ENCODE assay signal across 29 cellular contexts in the genomic region with DNA sequence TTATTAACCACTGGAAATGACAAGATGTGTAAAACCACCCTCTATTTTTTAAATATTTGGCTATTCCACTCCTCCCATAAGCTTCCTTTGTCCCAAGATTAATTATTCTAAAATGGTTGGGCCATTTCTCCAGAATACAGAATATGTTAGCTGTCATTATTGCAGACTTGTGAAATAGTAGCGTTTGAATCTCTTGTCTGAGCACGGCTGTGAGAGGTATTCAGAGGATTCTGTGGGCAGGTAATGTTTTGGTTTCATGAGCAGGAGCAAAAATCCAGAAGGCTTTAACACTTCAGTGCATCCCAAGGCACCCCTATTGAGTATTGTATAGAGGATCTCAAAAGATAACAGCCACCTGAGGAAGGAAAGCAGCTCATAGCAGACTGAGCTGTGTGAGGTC.
"Had no signal": no experiment of that assay in that cellular context is flagged by ENCODE, and none has a peak within 500 bp of the region (broad histone marks: within the 10 kb centered on the region; RNA-seq: fewer than 3 reads in every experiment).

No MANE protein-coding gene starts in this region.

- H3K9me3 ChIP-seq: ascending aorta, colonic mucosa had no signal

- H3K36me3 ChIP-seq: ascending aorta, breast epithelium, cardiac muscle cell, colonic mucosa, esophagus muscularis mucosa had no signal

- H3K4me3 ChIP-seq: ascending aorta, breast epithelium, cardiac muscle cell, colonic mucosa, esophagus muscularis mucosa had no signal

- ATAC-seq: activated CD4-positive, alpha-beta T cell treated with anti-CD3 and anti-CD28 coated beads for 36 hours; activated CD8-positive, alpha-beta memory T cell treated with anti-CD3 and anti-CD28 coated beads, Interleukin-2, amount 10 ng/mL, durations not matched to agents 7 days and 5 days; activated CD8-positive, alpha-beta T cell treated with anti-CD3 and anti-CD28 coated beads, Interleukin-2, amount 10 ng/mL, durations not matched to agents 7 days and 5 days; activated naive CD4-positive, alpha-beta T cell treated with anti-CD3 and anti-CD28 coated beads, Interleukin-2, amount 50 U/mL, for 72 hours; activated T-cell treated with anti-CD3 and anti-CD28 coated beads, Interleukin-2, amount 50 U/mL, for 72 hours; T-helper 17 cell had no signal

- H3K27ac Mint-ChIP-seq: activated CD4-positive, alpha-beta memory T cell treated with anti-CD3 and anti-CD28 coated beads for 36 hours; activated CD4-positive, alpha-beta T cell treated with anti-CD3 and anti-CD28 coated beads for 36 hours; activated CD4-positive, alpha-beta T cell treated with anti-CD3 and anti-CD28 coated beads, Interleukin-2, amount 10 ng/mL, durations not matched to agents 24 days and 14 days; activated CD8-positive, alpha-beta memory T cell treated with anti-CD3 and anti-CD28 coated beads, Interleukin-2, amount 10 ng/mL, durations not matched to agents 7 days and 5 days; activated CD8-positive, alpha-beta T cell treated with anti-CD3 and anti-CD28 coated beads, Interleukin-2, amount 10 ng/mL, durations not matched to agents 7 days and 5 days; activated naive CD4-positive, alpha-beta T cell treated with anti-CD3 and anti-CD28 coated beads, Interleukin-2, amount 10 ng/mL, durations not matched to agents 7 days and 5 days; activated naive CD4-positive, alpha-beta T cell treated with anti-CD3 and anti-CD28 coated beads, Interleukin-2, amount 50 U/mL, for 72 hours; activated naive CD8-positive, alpha-beta T cell treated with anti-CD3 and anti-CD28 coated beads, Interleukin-2, amount 10 ng/mL, durations not matched to agents 7 days and 5 days; activated T-cell treated with anti-CD3 and anti-CD28 coated beads, Interleukin-2, amount 50 U/mL, for 24 hours; activated T-cell treated with anti-CD3 and anti-CD28 coated beads, Interleukin-2, amount 50 U/mL, for 72 hours; brain; T-helper 17 cell had no signal

- H3K36me3 Mint-ChIP-seq: activated CD4-positive, alpha-beta memory T cell treated with anti-CD3 and anti-CD28 coated beads for 36 hours; activated CD8-positive, alpha-beta memory T cell treated with anti-CD3 and anti-CD28 coated beads, Interleukin-2, amount 10 ng/mL, durations not matched to agents 7 days and 5 days; activated naive CD4-positive, alpha-beta T cell treated with anti-CD3 and anti-CD28 coated beads, Interleukin-2, amount 10 ng/mL, durations not matched to agents 7 days and 5 days; activated naive CD4-positive, alpha-beta T cell treated with anti-CD3 and anti-CD28 coated beads, Interleukin-2, amount 50 U/mL, for 72 hours; activated naive CD8-positive, alpha-beta T cell treated with anti-CD3 and anti-CD28 coated beads, Interleukin-2, amount 10 ng/mL, durations not matched to agents 7 days and 5 days; brain had no signal

- DNase-seq: activated CD4-positive, alpha-beta memory T cell treated with anti-CD3 and anti-CD28 coated beads for 36 hours; activated CD4-positive, alpha-beta T cell treated with anti-CD3 and anti-CD28 coated beads for 36 hours; activated CD4-positive, alpha-beta T cell treated with anti-CD3 and anti-CD28 coated beads, Interleukin-2, amount 10 ng/mL, durations not matched to agents 24 days and 14 days; activated CD4-positive, CD25-positive, alpha-beta regulatory T cell; activated CD4-positive, CD25-positive, alpha-beta regulatory T cell treated with anti-CD3 and anti-CD28 coated beads, Interleukin-2, amount 50 U/mL, for 72 hours; activated CD8-positive, alpha-beta memory T cell treated with anti-CD3 and anti-CD28 coated beads, Interleukin-2, amount 10 ng/mL, durations not matched to agents 7 days and 5 days; activated CD8-positive, alpha-beta memory T cell treated with anti-CD3 and anti-CD28 coated beads, Interleukin-2, amount 50 U/mL, for 4 hours; activated CD8-positive, alpha-beta T cell treated with anti-CD3 and anti-CD28 coated beads, Interleukin-2, amount 10 ng/mL, durations not matched to agents 7 days and 5 days; activated gamma-delta T cell; activated naive CD4-positive, alpha-beta T cell; activated naive CD4-positive, alpha-beta T cell treated with anti-CD3 and anti-CD28 coated beads, Interleukin-2, amount 10 ng/mL, durations not matched to agents 7 days and 5 days; activated naive CD8-positive, alpha-beta T cell treated with anti-CD3 and anti-CD28 coated beads, Interleukin-2, amount 10 ng/mL, durations not matched to agents 7 days and 5 days; activated T-cell treated with anti-CD3 and anti-CD28 coated beads, Interleukin-2, amount 50 U/mL, for 24 hours; activated T-cell treated with anti-CD3 and anti-CD28 coated beads, Interleukin-2, amount 50 U/mL, for 72 hours; central memory CD4-positive, alpha-beta T cell; cerebellar nuclear complex; colonic mucosa; effector memory CD4-positive, alpha-beta T cell; erythroblast; foreskin melanocyte; glutamatergic neuron; T-helper 1 cell; T-helper 17 cell had no signal

- H3K4me1 Mint-ChIP-seq: activated CD4-positive, alpha-beta T cell treated with anti-CD3 and anti-CD28 coated beads for 36 hours; activated CD4-positive, alpha-beta T cell treated with anti-CD3 and anti-CD28 coated beads, Interleukin-2, amount 10 ng/mL, durations not matched to agents 24 days and 14 days; activated CD8-positive, alpha-beta memory T cell treated with anti-CD3 and anti-CD28 coated beads, Interleukin-2, amount 10 ng/mL, durations not matched to agents 7 days and 5 days; activated naive CD4-positive, alpha-beta T cell treated with anti-CD3 and anti-CD28 coated beads, Interleukin-2, amount 10 ng/mL, durations not matched to agents 7 days and 5 days; activated naive CD8-positive, alpha-beta T cell treated with anti-CD3 and anti-CD28 coated beads, Interleukin-2, amount 10 ng/mL, durations not matched to agents 7 days and 5 days; brain; T-helper 17 cell had no signal

- H3K4me3 Mint-ChIP-seq: activated CD4-positive, alpha-beta memory T cell treated with anti-CD3 and anti-CD28 coated beads for 36 hours; activated CD4-positive, alpha-beta T cell treated with anti-CD3 and anti-CD28 coated beads for 36 hours; activated CD4-positive, alpha-beta T cell treated with anti-CD3 and anti-CD28 coated beads, Interleukin-2, amount 10 ng/mL, durations not matched to agents 24 days and 14 days; activated CD8-positive, alpha-beta memory T cell treated with anti-CD3 and anti-CD28 coated beads, Interleukin-2, amount 10 ng/mL, durations not matched to agents 7 days and 5 days; activated CD8-positive, alpha-beta T cell treated with anti-CD3 and anti-CD28 coated beads, Interleukin-2, amount 10 ng/mL, durations not matched to agents 7 days and 5 days; activated naive CD4-positive, alpha-beta T cell treated with anti-CD3 and anti-CD28 coated beads, Interleukin-2, amount 10 ng/mL, durations not matched to agents 7 days and 5 days; activated naive CD8-positive, alpha-beta T cell treated with anti-CD3 and anti-CD28 coated beads, Interleukin-2, amount 10 ng/mL, durations not matched to agents 7 days and 5 days; activated T-cell treated with anti-CD3 and anti-CD28 coated beads, Interleukin-2, amount 50 U/mL, for 24 hours; activated T-cell treated with anti-CD3 and anti-CD28 coated beads, Interleukin-2, amount 50 U/mL, for 72 hours; brain; T-helper 17 cell had no signal

- H3K27ac ChIP-seq: ascending aorta, breast epithelium, cardiac muscle cell, colonic mucosa, esophagus muscularis mucosa had no signal

- H3K9me3 Mint-ChIP-seq: activated CD4-positive, alpha-beta T cell treated with anti-CD3 and anti-CD28 coated beads, Interleukin-2, amount 10 ng/mL, durations not matched to agents 24 days and 14 days; activated naive CD4-positive, alpha-beta T cell treated with anti-CD3 and anti-CD28 coated beads, Interleukin-2, amount 50 U/mL, for 72 hours; activated naive CD8-positive, alpha-beta T cell treated with anti-CD3 and anti-CD28 coated beads, Interleukin-2, amount 10 ng/mL, durations not matched to agents 7 days and 5 days; activated T-cell treated with anti-CD3 and anti-CD28 coated beads, Interleukin-2, amount 50 U/mL, for 24 hours; activated T-cell treated with anti-CD3 and anti-CD28 coated beads, Interleukin-2, amount 50 U/mL, for 72 hours had no signal

- H3K27me3 ChIP-seq: ascending aorta, breast epithelium, cardiac muscle cell, colonic mucosa, esophagus muscularis mucosa had no signal

- H3K27me3 Mint-ChIP-seq: activated CD4-positive, alpha-beta T cell treated with anti-CD3 and anti-CD28 coated beads, Interleukin-2, amount 10 ng/mL, durations not matched to agents 24 days and 14 days; activated CD8-positive, alpha-beta memory T cell treated with anti-CD3 and anti-CD28 coated beads, Interleukin-2, amount 10 ng/mL, durations not matched to agents 7 days and 5 days; activated naive CD4-positive, alpha-beta T cell treated with anti-CD3 and anti-CD28 coated beads, Interleukin-2, amount 10 ng/mL, durations not matched to agents 7 days and 5 days; activated naive CD8-positive, alpha-beta T cell treated with anti-CD3 and anti-CD28 coated beads, Interleukin-2, amount 10 ng/mL, durations not matched to agents 7 days and 5 days; brain; T-helper 17 cell had no signal

- H3K4me1 ChIP-seq: ascending aorta, breast epithelium, colonic mucosa, esophagus muscularis mucosa had no signal
